13 cellular contexts compared by ENCODE assay signal in genomic region chr17:39756376-39757079, GRCh38. TPM values are rescaled to one million over a fixed set of nuclear protein-coding genes. Genes with fewer than 3 reads are reported as not detected.
DNase-seq lines count a peak whose midpoint lies in the region; ATAC-seq and TF ChIP-seq lines count a peak whose summit lies in the region.
"Had no signal": no experiment of that assay in that cellular context is flagged by ENCODE, and none has a peak within 500 bp of the region (broad histone marks: within the 10 kb centered on the region; RNA-seq: fewer than 3 reads in every experiment).

No MANE protein-coding gene starts in this region.

- H2AFZ ChIP-seq in OCI-LY1 (ENCODE audit: low read length) (no peak overlapping the region), smooth muscle cell (ENCODE audit: low read depth) (no peak overlapping the region)

- H3K27me3 Mint-ChIP-seq in activated CD4-positive, alpha-beta T cell treated with anti-CD3 and anti-CD28 coated beads for 36 hours = no peaks in the 10 kb centered on the region
- H3K27me3 Mint-ChIP-seq in central memory CD8-positive, alpha-beta T cell = no peaks in the 10 kb centered on the region

- H3K27me3 ChIP-seq in OCI-LY1 (ENCODE audit: insufficient read depth, low read length) = no peaks in the 10 kb centered on the region
- H3K27me3 ChIP-seq in smooth muscle cell (ENCODE audit: low read depth) = no peaks in the 10 kb centered on the region
- H3K27me3 ChIP-seq: SJSA1 had no signal

- H3K27ac ChIP-seq in OCI-LY1 (ENCODE audit: low read depth, low read length, poor library complexity, severe bottlenecking) (peak overlapping the region; percentile 99), smooth muscle cell (ENCODE audit: low read depth) (peak overlapping the region; percentile 94)
- H3K27ac ChIP-seq: HL-60 had no signal

- H3K36me3 ChIP-seq in OCI-LY1 (ENCODE audit: insufficient read depth, low read length) = peaks cover 15% of the 10 kb centered on the region
- no peaks in the 10 kb centered on the region for H3K36me3 ChIP-seq in smooth muscle cell (ENCODE audit: low read depth)
- H3K36me3 ChIP-seq: SJSA1 had no signal

- H3F3A ChIP-seq in OCI-LY1 (ENCODE audit: insufficient read depth, low read length) (peaks cover 33% of the 10 kb centered on the region), smooth muscle cell (ENCODE audit: low read depth) (peaks cover 15% of the 10 kb centered on the region)

- TF ChIP-seq CTCF in OCI-LY1 (IDR thresholded peaks at IDR 0.05; ENCODE audit: low read length) (no peak), smooth muscle cell (IDR thresholded peaks at IDR 0.05; ENCODE audit: borderline replicate concordance, insufficient read depth, poor library complexity, severe bottlenecking) (no peak)

- CTCF ChIA-PET in activated CD4-positive, alpha-beta T cell treated with anti-CD3 and anti-CD28 coated beads for 36 hours (lab: Charles Lee) = interaction anchor here (0.6 to 2.1 kb wide), 8 partner anchors 14 to 946 kb away, joined by 3 to 9 read pairs (median 4); partner anchors contain the start of gene IKZF3

- H3K4me1 Mint-ChIP-seq in activated CD4-positive, alpha-beta T cell treated with anti-CD3 and anti-CD28 coated beads for 36 hours = peaks cover 73% of the 10 kb centered on the region
- peaks cover 70% of the 10 kb centered on the region for H3K4me1 Mint-ChIP-seq in central memory CD8-positive, alpha-beta T cell

- H3K4me3 ChIP-seq in OCI-LY1 (ENCODE audit: low read depth, low read length, poor library complexity, severe bottlenecking) (peak overlapping the region; percentile 38), smooth muscle cell (no peak overlapping the region)
- H3K4me3 ChIP-seq: A549, SJSA1 had no signal

- WGBS in smooth muscle cell (ENCODE audit: low lambda C conversion rate) = 84% methylated on average over 7 of the region's 7 CpGs

- H3K36me3 Mint-ChIP-seq in activated CD4-positive, alpha-beta T cell treated with anti-CD3 and anti-CD28 coated beads for 36 hours (ENCODE audit: low read depth) = peaks cover 23% of the 10 kb centered on the region
- peaks cover 30% of the 10 kb centered on the region for H3K36me3 Mint-ChIP-seq in central memory CD8-positive, alpha-beta T cell (ENCODE audit: insufficient read depth)

- POLR2A ChIA-PET in activated CD4-positive, alpha-beta T cell treated with anti-CD3 and anti-CD28 coated beads for 36 hours (lab: Charles Lee) = interaction anchor here (0.6 to 3.0 kb wide), 3 partner anchors 14 to 20 kb away, joined by 3 to 27 read pairs (median 19); no protein-coding TSS in a partner anchor

- ATAC-seq in activated CD4-positive, alpha-beta T cell treated with anti-CD3 and anti-CD28 coated beads for 36 hours = no peak
- ATAC-seq in central memory CD8-positive, alpha-beta T cell (replicated peaks; ENCODE audit: extremely low read depth, poor library complexity, severe bottlenecking) = no peak
- no peak for ATAC-seq in HG02938 (IDR thresholded peaks at IDR 0.05; ENCODE audit: unreplicated experiment)
- ATAC-seq: A549, left lobe of liver had no signal

- H3K27ac Mint-ChIP-seq in activated CD4-positive, alpha-beta T cell treated with anti-CD3 and anti-CD28 coated beads for 36 hours = peak overlapping the region; percentile 72
- peak overlapping the region; percentile 89 for H3K27ac Mint-ChIP-seq in central memory CD8-positive, alpha-beta T cell (ENCODE audit: low read depth)

- peak overlapping the region; percentile 84 for H3K9ac ChIP-seq in OCI-LY1 (ENCODE audit: low read length)
- H3K9ac ChIP-seq in smooth muscle cell (ENCODE audit: low read depth) = no peak overlapping the region

- H3K9me3 ChIP-seq in OCI-LY1 (ENCODE audit: low read length) (no peaks in the 10 kb centered on the region), smooth muscle cell (replicated peaks; ENCODE audit: low read depth) (no peaks in the 10 kb centered on the region)
- H3K9me3 ChIP-seq: A549 had no signal

- H3K9me3 Mint-ChIP-seq in activated CD4-positive, alpha-beta T cell treated with anti-CD3 and anti-CD28 coated beads for 36 hours (ENCODE audit: low read depth) = no peaks in the 10 kb centered on the region
- H3K9me3 Mint-ChIP-seq in central memory CD8-positive, alpha-beta T cell = no peaks in the 10 kb centered on the region

- H4K20me1 ChIP-seq in OCI-LY1 (ENCODE audit: insufficient read depth, low read length) = no peaks in the 10 kb centered on the region
- H4K20me1 ChIP-seq in smooth muscle cell (ENCODE audit: low read depth) = no peaks in the 10 kb centered on the region

- H3K9me2 ChIP-seq in OCI-LY1 (ENCODE audit: low read depth, low read length) = no peaks in the 10 kb centered on the region

- DNase-seq in activated CD4-positive, alpha-beta T cell treated with anti-CD3 and anti-CD28 coated beads for 36 hours = no peak
- no peak for DNase-seq in activated CD4-positive, alpha-beta T cell treated with anti-CD3 and anti-CD28 coated beads, Interleukin-2, amount 50 U/mL, for 1 hour
- no peak for DNase-seq in central memory CD8-positive, alpha-beta T cell (ENCODE audit: low spot score in 2 of 2)
- DNase-seq in smooth muscle cell (lab: John Stamatoyannopoulos, UW; ENCODE audit: unreplicated experiment) (no peak), NCI-H1417 treated with DMSO at 0.1 percent for 48 hours (lab: John Stamatoyannopoulos, UW) (no peak), hippocampal formation (lab: John Stamatoyannopoulos, UW) (no peak)
- DNase-seq: posterior cingulate gyrus had no signal

- H3K4me1 ChIP-seq in OCI-LY1 (ENCODE audit: insufficient read depth, low read length, severe bottlenecking) = peaks cover 83% of the 10 kb centered on the region
- H3K4me1 ChIP-seq in smooth muscle cell (ENCODE audit: low read depth) = peaks cover 13% of the 10 kb centered on the region

- H3K4me2 ChIP-seq in OCI-LY1 (ENCODE audit: low read length) = peak overlapping the region; percentile 65
- no peak overlapping the region for H3K4me2 ChIP-seq in smooth muscle cell
- H3K4me2 ChIP-seq: A549 had no signal

- intact Hi-C loops in activated CD4-positive, alpha-beta T cell treated with anti-CD3 and anti-CD28 coated beads for 36 hours (cut with DNase I, micrococcal nuclease) = loop anchor here (5.0 kb wide), 2 partner anchors 36 to 341 kb away; no protein-coding TSS in a partner anchor

- H3K4me3 Mint-ChIP-seq in activated CD4-positive, alpha-beta T cell treated with anti-CD3 and anti-CD28 coated beads for 36 hours = peak overlapping the region; percentile 16
- peak overlapping the region; percentile 65 for H3K4me3 Mint-ChIP-seq in central memory CD8-positive, alpha-beta T cell

- H3K79me2 ChIP-seq in OCI-LY1 (ENCODE audit: insufficient read depth, low read length) (no peaks in the 10 kb centered on the region), smooth muscle cell (ENCODE audit: low read depth) (no peaks in the 10 kb centered on the region)

RNA-seq across cellular contexts. Expression of gene GRB7, which starts 18.8 kb away (rescaled TPM):
- 1 to 10 TPM; 2.0 to 3.3 TPM for total RNA-seq in activated CD4-positive, alpha-beta T cell treated with anti-CD3 and anti-CD28 coated beads for 36 hours
- total RNA-seq in smooth muscle cell = 2.7 and 3.6 TPM in 2 replicates
- 4.1 and 9.1 TPM in 2 replicates for polyA plus RNA-seq in smooth muscle cell
- total RNA-seq: SJSA1 had no signal

RNA-seq across cellular contexts. Expression of gene MIEN1, which starts 26.2 kb away (rescaled TPM):
- 10 to 100 TPM; 32.5 to 39.4 TPM for total RNA-seq in activated CD4-positive, alpha-beta T cell treated with anti-CD3 and anti-CD28 coated beads for 36 hours
- 33.5 and 55.8 TPM in 2 replicates for total RNA-seq in smooth muscle cell
- polyA plus RNA-seq in smooth muscle cell = 70.7 and 71.5 TPM in 2 replicates

RNA-seq across cellular contexts. Expression of gene ERBB2, which starts 56.7 kb away (rescaled TPM):
- 1 to 10 TPM; 5.8 to 6.0 TPM for total RNA-seq in activated CD4-positive, alpha-beta T cell treated with anti-CD3 and anti-CD28 coated beads for 36 hours
- 44.5 and 49.4 TPM in 2 replicates for total RNA-seq in smooth muscle cell
- polyA plus RNA-seq in smooth muscle cell = 53.6 and 56.1 TPM in 2 replicates
